12 cellular contexts compared by ENCODE assay signal in the genomic region with DNA sequence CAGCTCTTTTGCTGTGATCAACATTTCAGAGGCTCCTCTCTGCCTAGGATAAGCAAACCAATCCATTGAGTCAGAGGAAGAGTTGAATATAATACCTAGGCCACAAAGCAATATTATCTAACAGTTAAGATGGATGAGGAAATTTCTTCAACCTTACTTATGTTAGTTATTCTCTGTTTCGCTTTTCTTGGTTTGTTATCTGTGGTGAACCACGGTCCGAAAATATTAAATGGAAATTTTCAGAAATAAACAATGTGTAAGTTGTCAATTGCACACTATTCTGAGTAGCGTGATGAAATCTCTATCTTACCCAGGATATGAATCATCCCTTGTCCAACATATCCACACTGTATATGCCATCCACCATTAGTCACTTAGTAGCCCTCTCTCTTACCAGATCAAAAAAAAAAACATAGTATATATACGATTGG. TPM values are rescaled to one million over a fixed set of nuclear protein-coding genes. Genes with fewer than 3 reads are reported as not detected.
A peak's percentile ranks its signal among the peaks of the same experiment; 100 is the strongest.
DNase-seq lines count a peak whose midpoint lies in the region; ATAC-seq and TF ChIP-seq lines count a peak whose summit lies in the region.
"Had no signal": no experiment of that assay in that cellular context is flagged by ENCODE, and none has a peak within 500 bp of the region (broad histone marks: within the 10 kb centered on the region; RNA-seq: fewer than 3 reads in every experiment).

No MANE protein-coding gene starts in this region.

- ATAC-seq in activated naive CD4-positive, alpha-beta T cell treated with anti-CD3 and anti-CD28 coated beads, Interleukin-2, amount 50 U/mL, for 72 hours, result peak; percentile 29 to 58
- peak; percentile 60 for ATAC-seq in stimulated activated naive CD8-positive, alpha-beta T cell treated with anti-CD3 and anti-CD28 coated beads, Interleukin-15, Interleukin-2, amounts not matched to agents 100 U/mL and 50 U/mL, for 24 hours
- ATAC-seq in HG03520 (IDR thresholded peaks at IDR 0.05; ENCODE audit: unreplicated experiment), result no peak

- no peak for DNase-seq in activated naive CD4-positive, alpha-beta T cell treated with anti-CD3 and anti-CD28 coated beads, Interleukin-2, amount 50 U/mL, for 72 hours (ENCODE audit: low spot score in 2 of 2)
- DNase-seq in activated naive CD4-positive, alpha-beta T cell treated with Interleukin-2 at 50 U/mL for 16 hours, result no peak
- DNase-seq in SIG-M5 treated with dmso at 0.1 percent for 504 hours (lab: John Stamatoyannopoulos, UW; ENCODE audit: unreplicated experiment) (peak; percentile 64), fibroblast of mammary gland (ENCODE audit: low read depth) (peak; percentile 76), mesenteric fat pad (ENCODE audit: low spot score) (no peak)
- no peak for DNase-seq in stimulated activated naive CD8-positive, alpha-beta T cell treated with anti-CD3 and anti-CD28 coated beads, Interleukin-15, Interleukin-2, amounts not matched to agents 100 U/mL and 50 U/mL, for 24 hours
- DNase-seq in activated effector memory CD4-positive, alpha-beta T cell treated with Interleukin-2 at 50 U/mL for 16 hours, result no peak
- DNase-seq: endodermal cell; islet precursor cell; ovary; stimulated activated CD4-positive, alpha-beta T cell treated with anti-CD3 and anti-CD28 coated beads, Interleukin-4, amount 100 ng/mL, for 4 hours had no signal

- no peak for TF ChIP-seq CTCF in fibroblast of mammary gland (conservative IDR thresholded peaks at IDR 0.05; ENCODE audit: control insufficient read depth, insufficient read depth, low read depth, low read length)

- H3K9me3 Mint-ChIP-seq in activated naive CD4-positive, alpha-beta T cell treated with anti-CD3 and anti-CD28 coated beads, Interleukin-2, amount 50 U/mL, for 72 hours, result no peaks in the 10 kb centered on the region
- H3K9me3 Mint-ChIP-seq: endodermal cell had no signal

- H3K27ac Mint-ChIP-seq in activated naive CD4-positive, alpha-beta T cell treated with anti-CD3 and anti-CD28 coated beads, Interleukin-2, amount 50 U/mL, for 72 hours, result no peak overlapping the region
- H3K27ac Mint-ChIP-seq: endodermal cell had no signal

- H3K36me3 Mint-ChIP-seq in activated naive CD4-positive, alpha-beta T cell treated with anti-CD3 and anti-CD28 coated beads, Interleukin-2, amount 50 U/mL, for 72 hours, result no peaks in the 10 kb centered on the region

- H3K4me3 ChIP-seq in fibroblast of mammary gland (ENCODE audit: control insufficient read depth, low read depth, low read length), result no peak overlapping the region
- H3K4me3 ChIP-seq: ovary had no signal

RNA-seq across cellular contexts. Expression of a gene that starts 1.5 kb away (rescaled TPM):
- total RNA-seq in activated naive CD4-positive, alpha-beta T cell treated with anti-CD3 and anti-CD28 coated beads, Interleukin-2, amount 50 U/mL, for 72 hours, result under 1 TPM in 1 of 2 donors, not detected in 1; 0.18 TPM
- total RNA-seq in mesenteric fat pad, result 0.74 TPM

RNA-seq across cellular contexts. Expression of a gene that starts 12.4 kb away (rescaled TPM):
- 100 to 1,000 TPM; 106 to 126 TPM for total RNA-seq in activated naive CD4-positive, alpha-beta T cell treated with anti-CD3 and anti-CD28 coated beads, Interleukin-2, amount 50 U/mL, for 72 hours
- total RNA-seq in mesenteric fat pad, result 28.3 TPM

Comparison
In these comparisons a context has a peak if more than half of its experiments do, and no peak if none do; other contexts are left out.
1. DNase-seq: peak in SIG-M5 treated with dmso at 0.1 percent for 504 hours (single experiment) and fibroblast of mammary gland (single experiment); none in activated naive CD4-positive, alpha-beta T cell treated with anti-CD3 and anti-CD28 coated beads, Interleukin-2, amount 50 U/mL, for 72 hours (0 of 2), activated naive CD4-positive, alpha-beta T cell treated with Interleukin-2 at 50 U/mL for 16 hours (single experiment), stimulated activated naive CD8-positive, alpha-beta T cell treated with anti-CD3 and anti-CD28 coated beads, Interleukin-15, Interleukin-2, amounts not matched to agents 100 U/mL and 50 U/mL, for 24 hours (single experiment), activated effector memory CD4-positive, alpha-beta T cell treated with Interleukin-2 at 50 U/mL for 16 hours (single experiment) and mesenteric fat pad (single experiment).